Comparison of ENCODE assay signal across 8 cellular contexts in the genomic region with DNA sequence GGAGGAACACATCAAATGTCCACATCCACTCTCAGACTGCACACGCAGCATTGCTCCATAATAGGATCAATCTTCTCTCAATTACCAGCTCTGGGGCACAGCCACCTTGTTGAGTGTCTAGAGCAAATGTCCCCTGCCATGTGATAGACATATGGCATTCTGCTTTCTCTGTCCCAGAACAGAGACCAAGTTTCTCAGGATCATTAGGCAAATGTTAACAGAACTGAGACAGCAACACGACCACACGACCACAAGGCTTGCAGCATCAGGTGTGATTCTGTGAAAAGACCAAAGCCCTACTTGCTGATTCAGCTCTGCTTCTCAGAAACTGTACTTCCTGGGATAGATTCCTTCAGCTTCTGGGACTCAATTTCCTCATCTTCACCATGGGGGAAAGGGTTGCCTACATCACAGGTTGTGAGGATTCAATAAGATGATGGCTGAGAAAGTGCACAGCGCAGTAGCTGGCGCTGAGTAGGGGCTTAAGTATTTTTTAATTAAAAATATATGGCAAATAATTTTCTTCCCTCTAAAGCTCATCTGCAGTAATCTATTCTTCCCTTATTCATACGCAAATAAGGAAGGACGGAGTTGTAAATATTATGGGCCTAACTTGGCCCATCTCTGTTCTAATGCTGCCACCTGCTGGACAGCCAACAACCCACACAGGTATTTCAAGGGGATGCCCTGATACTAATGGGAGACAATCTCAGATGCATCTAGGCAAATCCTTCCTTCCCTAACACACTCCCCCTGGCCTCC. TPM values are rescaled to one million over a fixed set of nuclear protein-coding genes. Genes with fewer than 3 reads are reported as not detected.
A peak's percentile ranks its signal among the peaks of the same experiment; 100 is the strongest.
DNase-seq lines count a peak whose midpoint lies in the region; ATAC-seq and TF ChIP-seq lines count a peak whose summit lies in the region.

No MANE protein-coding gene starts in this region.

- H2BK120ac ChIP-seq in mesendoderm (ENCODE audit: low read depth, low read length), result no peak overlapping the region

- ATAC-seq in HG03135 (IDR thresholded peaks at IDR 0.05; ENCODE audit: unreplicated experiment), result peak; percentile 66
- ATAC-seq in GM19397 (IDR thresholded peaks at IDR 0.05; ENCODE audit: unreplicated experiment), result no peak

- no peak overlapping the region for H3K4me2 ChIP-seq in mesendoderm (ENCODE audit: low read length)

- H3K27me3 Mint-ChIP-seq in activated CD4-positive, alpha-beta memory T cell treated with anti-CD3 and anti-CD28 coated beads, Interleukin-2, amount 10 ng/mL, durations not matched to agents 7 days and 5 days, result peaks cover 7% of the 10 kb centered on the region

- H4K8ac ChIP-seq in mesendoderm (ENCODE audit: low read depth, low read length), result no peak overlapping the region

- H2BK5ac ChIP-seq in mesendoderm (ENCODE audit: low read length), result no peak overlapping the region

- no peaks in the 10 kb centered on the region for H3K36me3 ChIP-seq in effector memory CD4-positive, alpha-beta T cell (ENCODE audit: control insufficient read depth, insufficient read depth, low read length)
- H3K36me3 ChIP-seq in mesendoderm (ENCODE audit: control insufficient read depth, insufficient read depth, low read length), result no peaks in the 10 kb centered on the region

- peak; percentile 83 for TF ChIP-seq CTCF in GM12873 (IDR thresholded peaks at IDR 0.05; ENCODE audit: insufficient read depth, low read depth, low read length, missing control alignments)

- H2AK5ac ChIP-seq in mesendoderm (ENCODE audit: low read length), result no peak overlapping the region

- no peaks in the 10 kb centered on the region for H3K27me3 ChIP-seq in effector memory CD4-positive, alpha-beta T cell (replicated peaks; ENCODE audit: control insufficient read depth, insufficient read depth, low read length, poor library complexity, severe bottlenecking)
- H3K27me3 ChIP-seq in mesendoderm (ENCODE audit: insufficient read depth, low read length, poor library complexity), result no peaks in the 10 kb centered on the region

- peak; percentile 80 for DNase-seq in NCI-H82 (lab: John Stamatoyannopoulos, UW)
- DNase-seq in activated CD4-positive, alpha-beta memory T cell treated with anti-CD3 and anti-CD28 coated beads, Interleukin-2, amount 10 ng/mL, durations not matched to agents 7 days and 5 days, result peak; percentile 73
- DNase-seq in effector memory CD4-positive, alpha-beta T cell, result peak; percentile 32 to 58 (median 43)
- peak; percentile 75 for DNase-seq in mesendoderm
- peak; percentile 38 to 43 for DNase-seq in stimulated activated CD8-positive, alpha-beta memory T cell treated with anti-CD3 and anti-CD28 coated beads, Interleukin-4, amount 100 ng/mL, for 1 hour (ENCODE audit: low read depth in 2 of 2, low spot score in 1 of 2)

- no peak overlapping the region for H3K23ac ChIP-seq in mesendoderm (ENCODE audit: low read length)

- no peaks in the 10 kb centered on the region for H3K9me3 ChIP-seq in effector memory CD4-positive, alpha-beta T cell (ENCODE audit: control insufficient read depth, low read length)

- POLR2A ChIA-PET in activated CD4-positive, alpha-beta memory T cell treated with anti-CD3 and anti-CD28 coated beads, Interleukin-2, amount 10 ng/mL, durations not matched to agents 7 days and 5 days (lab: Charles Lee), result interaction anchor here (0.8 kb wide), 1 partner anchor 759 kb away, joined by 3 read pairs; no protein-coding TSS in a partner anchor

- H3K79me1 ChIP-seq in mesendoderm (ENCODE audit: low read length), result no peaks in the 10 kb centered on the region

- H3K27ac Mint-ChIP-seq in activated CD4-positive, alpha-beta memory T cell treated with anti-CD3 and anti-CD28 coated beads, Interleukin-2, amount 10 ng/mL, durations not matched to agents 7 days and 5 days, result no peak overlapping the region

- no peak overlapping the region for H2BK15ac ChIP-seq in mesendoderm (replicated peaks; ENCODE audit: low read depth)

- CTCF ChIA-PET in activated CD4-positive, alpha-beta memory T cell treated with anti-CD3 and anti-CD28 coated beads, Interleukin-2, amount 10 ng/mL, durations not matched to agents 7 days and 5 days (lab: Charles Lee), result interaction anchor here (0.8 to 3.0 kb wide), 19 partner anchors 9 to 1018 kb away, joined by 3 to 49 read pairs (median 4); partner anchors contain the start of gene GALNT18

- no peak overlapping the region for H3K4me3 Mint-ChIP-seq in activated CD4-positive, alpha-beta memory T cell treated with anti-CD3 and anti-CD28 coated beads, Interleukin-2, amount 10 ng/mL, durations not matched to agents 7 days and 5 days

- H3K36me3 Mint-ChIP-seq in activated CD4-positive, alpha-beta memory T cell treated with anti-CD3 and anti-CD28 coated beads, Interleukin-2, amount 10 ng/mL, durations not matched to agents 7 days and 5 days (ENCODE audit: low read depth), result no peaks in the 10 kb centered on the region

- no CpG with 5 or more reads among the region's 7 CpGs for WGBS in mesendoderm (ENCODE audit: extremely low coverage, insufficient coverage, low lambda C conversion rate)

- H3K4ac ChIP-seq in mesendoderm (ENCODE audit: low read depth, low read length), result no peak overlapping the region

- H3K4me3 ChIP-seq in effector memory CD4-positive, alpha-beta T cell (ENCODE audit: insufficient read depth, low read depth, low read length, poor library complexity, severe bottlenecking), result no peak overlapping the region
- no peak overlapping the region for H3K4me3 ChIP-seq in mesendoderm (ENCODE audit: low read length)

- no peaks in the 10 kb centered on the region for H3K79me2 ChIP-seq in mesendoderm (ENCODE audit: control insufficient read depth, insufficient read depth, low read length)

- no peak overlapping the region for H3K18ac ChIP-seq in mesendoderm (ENCODE audit: low read length)

- H3K56ac ChIP-seq in mesendoderm (ENCODE audit: low read length), result no peak overlapping the region

- no peaks in the 10 kb centered on the region for H3K9me3 Mint-ChIP-seq in activated CD4-positive, alpha-beta memory T cell treated with anti-CD3 and anti-CD28 coated beads, Interleukin-2, amount 10 ng/mL, durations not matched to agents 7 days and 5 days

- H3K4me1 Mint-ChIP-seq in activated CD4-positive, alpha-beta memory T cell treated with anti-CD3 and anti-CD28 coated beads, Interleukin-2, amount 10 ng/mL, durations not matched to agents 7 days and 5 days, result peaks cover 1% of the 10 kb centered on the region

- H3K27ac ChIP-seq in effector memory CD4-positive, alpha-beta T cell (ENCODE audit: insufficient read depth, low read length, poor library complexity, severe bottlenecking), result no peak overlapping the region
- no peak overlapping the region for H3K27ac ChIP-seq in mesendoderm (ENCODE audit: low read depth, low read length)

- H3K4me1 ChIP-seq in effector memory CD4-positive, alpha-beta T cell (ENCODE audit: control insufficient read depth, insufficient read depth, low read length, poor library complexity, severe bottlenecking), result no peaks in the 10 kb centered on the region
- no peaks in the 10 kb centered on the region for H3K4me1 ChIP-seq in mesendoderm (ENCODE audit: control insufficient read depth, low read depth, low read length)

- H3K9ac ChIP-seq in mesendoderm (ENCODE audit: low read length), result no peak overlapping the region

- H4K5ac ChIP-seq in mesendoderm (ENCODE audit: low read length), result no peak overlapping the region

RNA-seq across cellular contexts. Expression of gene USP47, which starts 54.3 kb away (rescaled TPM):
- 10 to 100 TPM; 38.9 to 41.7 TPM for total RNA-seq in activated CD4-positive, alpha-beta memory T cell treated with anti-CD3 and anti-CD28 coated beads, Interleukin-2, amount 10 ng/mL, durations not matched to agents 7 days and 5 days
- polyA plus RNA-seq in mesendoderm (2013, experiment 1 of 2), result 19.5 TPM
- polyA plus RNA-seq in mesendoderm (2013, experiment 2 of 2), result 20.7 TPM
